In genomic region chr14:68979021-68979721, GRCh38 we compare ENCODE assay signal across 1 cellular context.
A peak's percentile ranks its signal among the peaks of the same experiment; 100 is the strongest.
TF ChIP-seq lines count a peak whose summit lies in the region.

ACTN1 (minus strand) TSS chr14:68979302; CDS start chr14:68979056, 246 bp downstream.

TF ChIP-seq in HepG2, 621 proteins besides CTCF, POLR2A, EP300 and RAD21 (continued from another document and continues in another):
- no peak for TF ChIP-seq AHDC1 (CRISPR knock-in tag; IDR thresholded peaks at IDR 0.05; ENCODE audit: borderline replicate concordance)
- no peak; the same call in 1 of the 2 replicates for TF ChIP-seq SAFB2 (CRISPR knock-in tag; IDR thresholded peaks at IDR 0.05; ENCODE audit: borderline replicate concordance, low read depth)
- TF ChIP-seq TCF12 (IDR thresholded peaks at IDR 0.05) = no peak
- peak; percentile 60; the same call in 1 of the 2 replicates for TF ChIP-seq TCF12 (CRISPR knock-in tag; IDR thresholded peaks at IDR 0.05)
- TF ChIP-seq ZNF562 (CRISPR knock-in tag; IDR thresholded peaks at IDR 0.05; ENCODE audit: borderline replicate concordance) = no peak
- TF ChIP-seq ATF6 (CRISPR knock-in tag; conservative IDR thresholded peaks at IDR 0.05) = no peak
- no peak for TF ChIP-seq MTF2 (CRISPR knock-in tag; IDR thresholded peaks at IDR 0.05; ENCODE audit: borderline replicate concordance)
- TF ChIP-seq EEA1 (CRISPR knock-in tag; IDR thresholded peaks at IDR 0.05; ENCODE audit: borderline replicate concordance) = peak; percentile 30; the same call in 1 of the 2 replicates
- TF ChIP-seq GLMP (CRISPR knock-in tag; IDR thresholded peaks at IDR 0.05; ENCODE audit: borderline replicate concordance) = no peak
- no peak for TF ChIP-seq TGIF2 (CRISPR knock-in tag; IDR thresholded peaks at IDR 0.05)
- no peak for TF ChIP-seq ZNF34 (CRISPR knock-in tag; IDR thresholded peaks at IDR 0.05; ENCODE audit: borderline replicate concordance)
- TF ChIP-seq ZBTB20 (CRISPR knock-in tag; IDR thresholded peaks at IDR 0.05; ENCODE audit: borderline replicate concordance, low read depth) = no peak
- peak; percentile 29; the same call in 1 of the 2 replicates for TF ChIP-seq MYC (CRISPR knock-in tag; IDR thresholded peaks at IDR 0.05; ENCODE audit: borderline replicate concordance)
- TF ChIP-seq ZFY (CRISPR knock-in tag; IDR thresholded peaks at IDR 0.05) = no peak
- TF ChIP-seq ZNF496 (CRISPR knock-in tag; IDR thresholded peaks at IDR 0.05; ENCODE audit: insufficient replicate concordance) = no peak
- no peak for TF ChIP-seq ZFYVE20 (CRISPR knock-in tag; IDR thresholded peaks at IDR 0.05; ENCODE audit: borderline replicate concordance, low read depth)
- no peak for TF ChIP-seq KDM3A (CRISPR knock-in tag; IDR thresholded peaks at IDR 0.05; ENCODE audit: low read depth)
- no peak for TF ChIP-seq ZNF282 (IDR thresholded peaks at IDR 0.05; ENCODE audit: partially characterized antibody)
- TF ChIP-seq ZBTB43 (CRISPR knock-in tag; conservative IDR thresholded peaks at IDR 0.05) = no peak
- no peak for TF ChIP-seq PRDM4 (CRISPR knock-in tag; IDR thresholded peaks at IDR 0.05; ENCODE audit: borderline replicate concordance)
- TF ChIP-seq ZNF30 (CRISPR knock-in tag; IDR thresholded peaks at IDR 0.05) = no peak
- TF ChIP-seq TP53 (CRISPR knock-in tag; conservative IDR thresholded peaks at IDR 0.05) = no peak
- TF ChIP-seq PATZ1 (CRISPR knock-in tag; IDR thresholded peaks at IDR 0.05) = peak; percentile 97
- TF ChIP-seq SPEN (CRISPR knock-in tag; IDR thresholded peaks at IDR 0.05; ENCODE audit: low read depth) = peak; percentile 72
- TF ChIP-seq AGO1 (IDR thresholded peaks at IDR 0.05; ENCODE audit: low read depth, low read length, poor library complexity, severe bottlenecking) = no peak
- TF ChIP-seq KAT7 (CRISPR knock-in tag; IDR thresholded peaks at IDR 0.05; ENCODE audit: borderline replicate concordance) = 0 out of 2 replicates have a peak, but pooled peaks have one; percentile 49
- no peak for TF ChIP-seq ZNF567 (CRISPR knock-in tag; IDR thresholded peaks at IDR 0.05; ENCODE audit: borderline replicate concordance)
- TF ChIP-seq E2F2 (CRISPR knock-in tag; IDR thresholded peaks at IDR 0.05; ENCODE audit: borderline replicate concordance) = no peak; the same call in 1 of the 2 replicates
- TF ChIP-seq ZNF264 (CRISPR knock-in tag; IDR thresholded peaks at IDR 0.05) = no peak
- no peak for TF ChIP-seq ZBTB14 (CRISPR knock-in tag; IDR thresholded peaks at IDR 0.05)
- no peak for TF ChIP-seq ZBTB37 (CRISPR knock-in tag; IDR thresholded peaks at IDR 0.05)
- TF ChIP-seq ZNF207 (IDR thresholded peaks at IDR 0.05; ENCODE audit: borderline replicate concordance) = no peak
- TF ChIP-seq MTA3 (CRISPR knock-in tag; IDR thresholded peaks at IDR 0.05) = no peak
- peak; percentile 99 for TF ChIP-seq NFYB (CRISPR knock-in tag; IDR thresholded peaks at IDR 0.05)
- TF ChIP-seq ONECUT2 (CRISPR knock-in tag; IDR thresholded peaks at IDR 0.05) = no peak
- no peak for TF ChIP-seq AHR (CRISPR knock-in tag; IDR thresholded peaks at IDR 0.05)
- TF ChIP-seq FUBP1 (CRISPR knock-in tag; IDR thresholded peaks at IDR 0.05; ENCODE audit: borderline replicate concordance) = no peak
- TF ChIP-seq GATAD1 (CRISPR knock-in tag; IDR thresholded peaks at IDR 0.05) = no peak
- TF ChIP-seq ZNF547 (CRISPR knock-in tag; IDR thresholded peaks at IDR 0.05) = no peak
- TF ChIP-seq HDAC6 (IDR thresholded peaks at IDR 0.05; ENCODE audit: low read depth, low read length) = no peak
- TF ChIP-seq NFE2 (CRISPR knock-in tag; IDR thresholded peaks at IDR 0.05) = no peak
- no peak for TF ChIP-seq ZNF343 (CRISPR knock-in tag; IDR thresholded peaks at IDR 0.05)
